ENCODE assay signal across 12 cellular contexts in genomic region chr22:31162015-31162765, GRCh38. TPM values are rescaled to one million over a fixed set of nuclear protein-coding genes. Genes with fewer than 3 reads are reported as not detected.
DNase-seq lines count a peak whose midpoint lies in the region; ATAC-seq and TF ChIP-seq lines count a peak whose summit lies in the region.
"Had no signal": no experiment of that assay in that cellular context is flagged by ENCODE, and none has a peak within 500 bp of the region (broad histone marks: within the 10 kb centered on the region; RNA-seq: fewer than 3 reads in every experiment).

No MANE protein-coding gene starts in this region.

- peak overlapping the region; percentile 89 for H3K9ac ChIP-seq in Karpas-422 (ENCODE audit: low read length)

- ATAC-seq in central memory CD8-positive, alpha-beta T cell (replicated peaks; ENCODE audit: extremely low read depth, poor library complexity, severe bottlenecking) = no peak
- no peak for ATAC-seq in naive thymus-derived CD8-positive, alpha-beta T cell
- no peak for ATAC-seq in lower lobe of right lung
- ATAC-seq in GM19467 (IDR thresholded peaks at IDR 0.05; ENCODE audit: unreplicated experiment) = no peak
- ATAC-seq: K562 had no signal

- H3K9me2 ChIP-seq in Karpas-422 (replicated peaks; ENCODE audit: insufficient read depth, low read length) = no peaks in the 10 kb centered on the region

- H3K27ac ChIP-seq in Karpas-422 (ENCODE audit: low read length) (peak overlapping the region; percentile 65), lower lobe of right lung (no peak overlapping the region)

- H3K36me3 ChIP-seq in Karpas-422 (ENCODE audit: insufficient read depth, low read length) (no peaks in the 10 kb centered on the region), lower lobe of right lung (peaks cover 34% of the 10 kb centered on the region)

- peaks cover 18% of the 10 kb centered on the region for H3K36me3 Mint-ChIP-seq in central memory CD8-positive, alpha-beta T cell (ENCODE audit: insufficient read depth)
- H3K36me3 Mint-ChIP-seq in naive thymus-derived CD8-positive, alpha-beta T cell = peaks cover 0 to 40% (median 4%) of the 10 kb centered on the region in 3 donors

- H3K4me3 ChIP-seq in AG09309 (ENCODE audit: control insufficient read depth, low read depth, low read length) (no peak overlapping the region), Karpas-422 (ENCODE audit: low read length) (peak overlapping the region; percentile 90; the same call in 1 of the 2 replicates), lower lobe of right lung (no peak overlapping the region)
- H3K4me3 ChIP-seq: K562 had no signal

- TF ChIP-seq CTCF in AG09309 (IDR thresholded peaks at IDR 0.05; ENCODE audit: control insufficient read depth, insufficient read depth, low read depth, low read length, missing control alignments) (peak; percentile 5), lower lobe of right lung (IDR thresholded peaks at IDR 0.05) (no peak)

- no peaks in the 10 kb centered on the region; the same call in 1 of the 2 replicates for H4K20me1 ChIP-seq in Karpas-422 (ENCODE audit: insufficient read depth, low read depth, low read length)

- no peaks in the 10 kb centered on the region for H3K27me3 Mint-ChIP-seq in central memory CD8-positive, alpha-beta T cell
- H3K27me3 Mint-ChIP-seq in naive thymus-derived CD8-positive, alpha-beta T cell = no peaks in the 10 kb centered on the region

- peaks cover 51% of the 10 kb centered on the region for H3K79me2 ChIP-seq in Karpas-422 (ENCODE audit: low read length)

- no peak overlapping the region for H2AFZ ChIP-seq in Karpas-422 (ENCODE audit: low read length)

- POLR2A ChIA-PET in naive thymus-derived CD8-positive, alpha-beta T cell (lab: Charles Lee) = interaction anchor here (0.5 to 1.0 kb wide), 3 partner anchors 108 to 358 kb away, joined by 3 read pairs; no protein-coding TSS in a partner anchor

- H3K9me3 Mint-ChIP-seq in central memory CD8-positive, alpha-beta T cell = no peaks in the 10 kb centered on the region
- no peaks in the 10 kb centered on the region for H3K9me3 Mint-ChIP-seq in naive thymus-derived CD8-positive, alpha-beta T cell

- H3K4me1 Mint-ChIP-seq in central memory CD8-positive, alpha-beta T cell = peaks cover 45% of the 10 kb centered on the region
- H3K4me1 Mint-ChIP-seq in naive thymus-derived CD8-positive, alpha-beta T cell = peaks cover 18 to 49% (median 48%) of the 10 kb centered on the region in 4 donors

- H3K9me3 ChIP-seq in Karpas-422 (ENCODE audit: low read length) = no peaks in the 10 kb centered on the region
- H3K9me3 ChIP-seq in lower lobe of right lung = no peaks in the 10 kb centered on the region

- no peak overlapping the region for H3K4me3 Mint-ChIP-seq in central memory CD8-positive, alpha-beta T cell
- H3K4me3 Mint-ChIP-seq in naive thymus-derived CD8-positive, alpha-beta T cell = peak overlapping the region; percentile 52 to 100 (median 100)

- H3K27me3 ChIP-seq in Karpas-422 (ENCODE audit: low read length) (no peaks in the 10 kb centered on the region), lower lobe of right lung (ENCODE audit: low read depth) (no peaks in the 10 kb centered on the region)

- H3K4me2 ChIP-seq in Karpas-422 (ENCODE audit: low read depth, low read length, poor library complexity, severe bottlenecking) = peak overlapping the region; percentile 80

- intact Hi-C loops in lower lobe of right lung (cut with DNase I) = no loop called here

- peak overlapping the region; percentile 59 for H3K27ac Mint-ChIP-seq in central memory CD8-positive, alpha-beta T cell (ENCODE audit: low read depth)
- peak overlapping the region in 9 of 10 donors; percentile 69 to 100 (median 96) for H3K27ac Mint-ChIP-seq in naive thymus-derived CD8-positive, alpha-beta T cell

- DNase-seq in AG09309 (ENCODE audit: low read depth) = no peak
- DNase-seq in Karpas-422 = peak; percentile 62
- no peak for DNase-seq in central memory CD8-positive, alpha-beta T cell (ENCODE audit: low spot score in 2 of 2)
- DNase-seq in naive thymus-derived CD8-positive, alpha-beta T cell = no peak
- DNase-seq in lower lobe of right lung = no peak
- no peak for DNase-seq in dermis blood vessel endothelial cell
- no peak for DNase-seq in inferior parietal cortex (ENCODE audit: extremely low spot score)
- DNase-seq: DMS53; effector CD4-positive, alpha-beta T cell had no signal

- H3K4me1 ChIP-seq in Karpas-422 (ENCODE audit: low read length) (peaks cover 56% of the 10 kb centered on the region), lower lobe of right lung (peaks cover 30% of the 10 kb centered on the region)

RNA-seq across cellular contexts. Expression of gene RNF185, which starts 2.2 kb away (rescaled TPM):
- 41.1 and 44.8 TPM in 2 replicates for total RNA-seq in Karpas-422 (2014; rRNA removed; shearing (Covaris generic); ENCODE audit: low replicate concordance)
- 10 to 100 TPM; 21.0 to 21.8 TPM for total RNA-seq in naive thymus-derived CD8-positive, alpha-beta T cell
- 10 to 100 TPM; 14.5 to 21.9 (median 17.5) TPM for polyA plus RNA-seq in naive thymus-derived CD8-positive, alpha-beta T cell
- 32.4 TPM for total RNA-seq in lower lobe of right lung
- total RNA-seq in dermis blood vessel endothelial cell = 30.3 and 34.3 TPM in 2 replicates

RNA-seq across cellular contexts. Expression of gene PLA2G3, which starts 21.9 kb away (rescaled TPM):
- not detected in 2 replicates for total RNA-seq in Karpas-422 (2014; rRNA removed; shearing (Covaris generic); ENCODE audit: low replicate concordance)
- total RNA-seq in naive thymus-derived CD8-positive, alpha-beta T cell = not detected
- polyA plus RNA-seq in naive thymus-derived CD8-positive, alpha-beta T cell = not detected
- total RNA-seq in lower lobe of right lung = 5.0 TPM
- not detected in 2 replicates for total RNA-seq in dermis blood vessel endothelial cell
- total RNA-seq: mononuclear cell had no signal

RNA-seq across cellular contexts. Expression of gene INPP5J, which starts 39.4 kb away (rescaled TPM):
- 14.4 and 18.3 TPM in 2 replicates for total RNA-seq in Karpas-422 (2014; rRNA removed; shearing (Covaris generic); ENCODE audit: low replicate concordance)
- total RNA-seq in naive thymus-derived CD8-positive, alpha-beta T cell = under 1 TPM; 0.33 to 0.47 TPM
- not detected for polyA plus RNA-seq in naive thymus-derived CD8-positive, alpha-beta T cell
- 4.6 TPM for total RNA-seq in lower lobe of right lung
- 0.33 TPM in 1 of 2 replicates, not detected in the other for total RNA-seq in dermis blood vessel endothelial cell
- total RNA-seq: mononuclear cell had no signal

RNA-seq across cellular contexts. Expression of gene LIMK2, which starts 49.9 kb away (rescaled TPM):
- 35.0 and 35.3 TPM in 2 replicates for total RNA-seq in Karpas-422 (2014; rRNA removed; shearing (Covaris generic); ENCODE audit: low replicate concordance)
- total RNA-seq in naive thymus-derived CD8-positive, alpha-beta T cell = 10 to 100 TPM; 20.7 to 26.5 TPM
- polyA plus RNA-seq in naive thymus-derived CD8-positive, alpha-beta T cell = 10 to 100 TPM in 2 of 3 donors, 1 to 10 TPM in 1; 7.4 to 21.0 (median 12.7) TPM
- 61.2 TPM for total RNA-seq in lower lobe of right lung
- 94.0 and 103 TPM in 2 replicates for total RNA-seq in dermis blood vessel endothelial cell

RNA-seq across cellular contexts. Expression of gene SELENOM, which starts 54.8 kb away (rescaled TPM):
- total RNA-seq in Karpas-422 (2014; rRNA removed; shearing (Covaris generic); ENCODE audit: low replicate concordance) = 11.1 and 18.5 TPM in 2 replicates
- total RNA-seq in naive thymus-derived CD8-positive, alpha-beta T cell = 10 to 100 TPM; 74.9 to 77.8 TPM
- polyA plus RNA-seq in naive thymus-derived CD8-positive, alpha-beta T cell = 100 to 1,000 TPM; 114 to 142 (median 134) TPM
- total RNA-seq in lower lobe of right lung (86.8 TPM), dermis blood vessel endothelial cell (18.7 and 33.7 TPM in 2 replicates)
